Comparison of ENCODE assay signal across 1 cellular context in genomic region chr2:170147576-170147975, GRCh38.
TF ChIP-seq lines count a peak whose summit lies in the region.

No MANE protein-coding gene starts in this region.

TF ChIP-seq in K562, 482 proteins besides CTCF, POLR2A, EP300 and RAD21:
- TF ChIP-seq, protein P1, sequence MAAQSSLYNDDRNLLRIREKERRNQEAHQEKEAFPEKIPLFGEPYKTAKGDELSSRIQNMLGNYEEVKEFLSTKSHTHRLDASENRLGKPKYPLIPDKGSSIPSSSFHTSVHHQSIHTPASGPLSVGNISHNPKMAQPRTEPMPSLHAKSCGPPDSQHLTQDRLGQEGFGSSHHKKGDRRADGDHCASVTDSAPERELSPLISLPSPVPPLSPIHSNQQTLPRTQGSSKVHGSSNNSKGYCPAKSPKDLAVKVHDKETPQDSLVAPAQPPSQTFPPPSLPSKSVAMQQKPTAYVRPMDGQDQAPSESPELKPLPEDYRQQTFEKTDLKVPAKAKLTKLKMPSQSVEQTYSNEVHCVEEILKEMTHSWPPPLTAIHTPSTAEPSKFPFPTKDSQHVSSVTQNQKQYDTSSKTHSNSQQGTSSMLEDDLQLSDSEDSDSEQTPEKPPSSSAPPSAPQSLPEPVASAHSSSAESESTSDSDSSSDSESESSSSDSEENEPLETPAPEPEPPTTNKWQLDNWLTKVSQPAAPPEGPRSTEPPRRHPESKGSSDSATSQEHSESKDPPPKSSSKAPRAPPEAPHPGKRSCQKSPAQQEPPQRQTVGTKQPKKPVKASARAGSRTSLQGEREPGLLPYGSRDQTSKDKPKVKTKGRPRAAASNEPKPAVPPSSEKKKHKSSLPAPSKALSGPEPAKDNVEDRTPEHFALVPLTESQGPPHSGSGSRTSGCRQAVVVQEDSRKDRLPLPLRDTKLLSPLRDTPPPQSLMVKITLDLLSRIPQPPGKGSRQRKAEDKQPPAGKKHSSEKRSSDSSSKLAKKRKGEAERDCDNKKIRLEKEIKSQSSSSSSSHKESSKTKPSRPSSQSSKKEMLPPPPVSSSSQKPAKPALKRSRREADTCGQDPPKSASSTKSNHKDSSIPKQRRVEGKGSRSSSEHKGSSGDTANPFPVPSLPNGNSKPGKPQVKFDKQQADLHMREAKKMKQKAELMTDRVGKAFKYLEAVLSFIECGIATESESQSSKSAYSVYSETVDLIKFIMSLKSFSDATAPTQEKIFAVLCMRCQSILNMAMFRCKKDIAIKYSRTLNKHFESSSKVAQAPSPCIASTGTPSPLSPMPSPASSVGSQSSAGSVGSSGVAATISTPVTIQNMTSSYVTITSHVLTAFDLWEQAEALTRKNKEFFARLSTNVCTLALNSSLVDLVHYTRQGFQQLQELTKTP (IDR thresholded peaks at IDR 0.05; ENCODE audit: low read depth in 1 of 2, partially characterized antibody in 2 of 2): no peak
- TF ChIP-seq RFX5 (IDR thresholded peaks at IDR 0.05; ENCODE audit: low read depth, low read length): no peak
- TF ChIP-seq HSF4 (CRISPR knock-in tag; IDR thresholded peaks at IDR 0.05; ENCODE audit: borderline replicate concordance): no peak
- TF ChIP-seq GATAD2A (IDR thresholded peaks at IDR 0.05): no peak
- no peak for TF ChIP-seq CBFA2T2 (conservative IDR thresholded peaks at IDR 0.05)
- TF ChIP-seq ZNF512 (tag; IDR thresholded peaks at IDR 0.05): no peak
- no peak for TF ChIP-seq ZNF436 (CRISPR knock-in tag; IDR thresholded peaks at IDR 0.05)
- TF ChIP-seq USF1 (CRISPR knock-in tag; IDR thresholded peaks at IDR 0.05): no peak
